8 cellular contexts compared by ENCODE assay signal in genomic region chrX:118495061-118495921, GRCh38. TPM values are rescaled to one million over a fixed set of nuclear protein-coding genes. Genes with fewer than 3 reads are reported as not detected.
DNase-seq lines count a peak whose midpoint lies in the region; ATAC-seq and TF ChIP-seq lines count a peak whose summit lies in the region.

Gene DOCK11 (plus strand): TSS chrX:118495815. CDS start chrX:118495972, 157 bp downstream.

- peaks cover 26% of the 10 kb centered on the region for H3K4me1 Mint-ChIP-seq in activated T-helper 2 cell treated with anti-CD3 and anti-CD28 coated beads, Interferon-gamma antibody, Interleukin-2, Interleukin-4, amounts not matched to agents 10 μg/mL and 5 μg/mL and 100 μg/mL, durations not matched to agents 14 hours and 24 hours and 36 hours (ENCODE audit: low read depth)
- H3K4me1 Mint-ChIP-seq in nephron progenitor cell: peaks cover 32% of the 10 kb centered on the region

- no peaks in the 10 kb centered on the region for H3K9me3 Mint-ChIP-seq in activated T-helper 2 cell treated with anti-CD3 and anti-CD28 coated beads, Interferon-gamma antibody, Interleukin-2, Interleukin-4, amounts not matched to agents 10 μg/mL and 5 μg/mL and 100 μg/mL, durations not matched to agents 14 hours and 24 hours and 36 hours
- H3K9me3 Mint-ChIP-seq in nephron progenitor cell: peaks cover 37% of the 10 kb centered on the region

- intact Hi-C loops in activated T-helper 2 cell treated with anti-CD3 and anti-CD28 coated beads, Interferon-gamma antibody, Interleukin-2, Interleukin-4, amounts not matched to agents 10 μg/mL and 5 μg/mL and 100 μg/mL, durations not matched to agents 14 hours and 24 hours and 36 hours (cut with micrococcal nuclease): loop anchor here (1.0 to 5.0 kb wide), 4 partner anchors 33 to 149 kb away; partner anchors contain the start of gene WDR44

- no peaks in the 10 kb centered on the region for H3K27me3 Mint-ChIP-seq in activated T-helper 2 cell treated with anti-CD3 and anti-CD28 coated beads, Interferon-gamma antibody, Interleukin-2, Interleukin-4, amounts not matched to agents 10 μg/mL and 5 μg/mL and 100 μg/mL, durations not matched to agents 14 hours and 24 hours and 36 hours (ENCODE audit: low read depth)
- H3K27me3 Mint-ChIP-seq in nephron progenitor cell (ENCODE audit: low read depth, poor library complexity): no peaks in the 10 kb centered on the region

- no peak for TF ChIP-seq CTCF in nephron progenitor cell (IDR thresholded peaks at IDR 0.05)

- peak; percentile 56 for TF ChIP-seq POLR2A in Raji (IDR thresholded peaks at IDR 0.05; ENCODE audit: insufficient read depth, low read depth, low read length)

- DNase-seq in DMS 273 (lab: John Stamatoyannopoulos, UW; ENCODE audit: unreplicated experiment): peak; percentile 90
- DNase-seq in HuH-7 (ENCODE audit: low spot score): peak; percentile 64
- DNase-seq in activated T-helper 2 cell treated with anti-CD3 and anti-CD28 coated beads, Interferon-gamma antibody, Interleukin-2, Interleukin-4, amounts not matched to agents 10 μg/mL and 5 μg/mL and 100 μg/mL, durations not matched to agents 14 hours and 24 hours and 36 hours (ENCODE audit: low spot score): peak; percentile 77
- peak; percentile 91 for DNase-seq in fibroblast of the conjunctiva (ENCODE audit: low read depth)
- DNase-seq in nephron progenitor cell: peak; percentile 71
- DNase-seq in stimulated activated naive CD8-positive, alpha-beta T cell treated with anti-CD3 and anti-CD28 coated beads, Interleukin-15, Interleukin-2, amounts not matched to agents 100 U/mL and 50 U/mL, for 24 hours: peak; percentile 78

- peak within 1 kb of the TSS; percentile 97 for H3K27ac Mint-ChIP-seq in activated T-helper 2 cell treated with anti-CD3 and anti-CD28 coated beads, Interferon-gamma antibody, Interleukin-2, Interleukin-4, amounts not matched to agents 10 μg/mL and 5 μg/mL and 100 μg/mL, durations not matched to agents 14 hours and 24 hours and 36 hours
- H3K27ac Mint-ChIP-seq in nephron progenitor cell: peak within 1 kb of the TSS; percentile 89

- peak; percentile 64 for ATAC-seq in GM21447 (IDR thresholded peaks at IDR 0.05; ENCODE audit: unreplicated experiment)
- peak; percentile 81 for ATAC-seq in stimulated activated naive CD8-positive, alpha-beta T cell treated with anti-CD3 and anti-CD28 coated beads, Interleukin-15, Interleukin-2, amounts not matched to agents 100 U/mL and 50 U/mL, for 24 hours

- H3K36me3 Mint-ChIP-seq in activated T-helper 2 cell treated with anti-CD3 and anti-CD28 coated beads, Interferon-gamma antibody, Interleukin-2, Interleukin-4, amounts not matched to agents 10 μg/mL and 5 μg/mL and 100 μg/mL, durations not matched to agents 14 hours and 24 hours and 36 hours (ENCODE audit: low read depth): peaks cover 2% of the 10 kb centered on the region
- no peaks in the 10 kb centered on the region for H3K36me3 Mint-ChIP-seq in nephron progenitor cell (ENCODE audit: low read depth)

- peak within 1 kb of the TSS; percentile 97 for H3K4me3 Mint-ChIP-seq in activated T-helper 2 cell treated with anti-CD3 and anti-CD28 coated beads, Interferon-gamma antibody, Interleukin-2, Interleukin-4, amounts not matched to agents 10 μg/mL and 5 μg/mL and 100 μg/mL, durations not matched to agents 14 hours and 24 hours and 36 hours (ENCODE audit: low read depth)
- H3K4me3 Mint-ChIP-seq in nephron progenitor cell: peak within 1 kb of the TSS; percentile 90

RNA-seq across cellular contexts. Expression of gene DOCK11, which starts in this region (rescaled TPM):
- total RNA-seq in activated T-helper 2 cell treated with anti-CD3 and anti-CD28 coated beads, Interferon-gamma antibody, Interleukin-2, Interleukin-4, amounts not matched to agents 10 μg/mL and 5 μg/mL and 100 μg/mL, durations not matched to agents 14 hours and 24 hours and 36 hours: 29.9 and 31.8 TPM in 2 replicates

Comparison
In these comparisons a context has a peak if more than half of its experiments do, and no peak if none do; other contexts are left out.
1. Peak in every context shown above with its lines: DNase-seq and ATAC-seq.